Comparison of ENCODE assay signal across 29 cellular contexts in genomic region chr16:66610111-66610820, GRCh38. TPM values are rescaled to one million over a fixed set of nuclear protein-coding genes. Genes with fewer than 3 reads are reported as not detected.
DNase-seq lines count a peak whose midpoint lies in the region; ATAC-seq and TF ChIP-seq lines count a peak whose summit lies in the region.
"Had no signal": no experiment of that assay in that cellular context is flagged by ENCODE, and none has a peak within 500 bp of the region (broad histone marks: within the 10 kb centered on the region; RNA-seq: fewer than 3 reads in every experiment).

No MANE protein-coding gene starts in this region.

- H3K27me3 ChIP-seq in suprapubic skin = no peaks in the 10 kb centered on the region
- H3K27me3 ChIP-seq: brain microvascular endothelial cell, hepatocyte, ovary, Peyer's patch, SJCRH30, thyroid gland had no signal

- DNase-seq in stimulated activated naive CD8-positive, alpha-beta T cell treated with anti-CD3 and anti-CD28 coated beads, Interleukin-15, Interleukin-2, amounts not matched to agents 100 U/mL and 50 U/mL, for 24 hours = no peak
- DNase-seq in NCI-H524 treated with DMSO at 0.1 percent for 48 hours (lab: John Stamatoyannopoulos, UW) (peak; percentile 95), glutamatergic neuron (peak; percentile 60), COLO668 (lab: John Stamatoyannopoulos, UW; ENCODE audit: unreplicated experiment) (no peak), GM13976 (ENCODE audit: low spot score) (no peak), suprapubic skin (ENCODE audit: low spot score in 2 of 2) (no peak)
- DNase-seq: activated CD8-positive, alpha-beta memory T cell treated with anti-CD3 and anti-CD28 coated beads, Interleukin-2, amount 10 ng/mL, durations not matched to agents 7 days and 5 days; brain microvascular endothelial cell; DMS153; foreskin melanocyte; left lung; naive thymus-derived CD8-positive, alpha-beta T cell; NCI-H1417; ovary; Peyer's patch; SJCRH30; stimulated activated CD4-positive, alpha-beta T cell treated with anti-CD3 and anti-CD28 coated beads, Interleukin-4, amount 100 ng/mL, for 24 hours; stimulated activated naive CD4-positive, alpha-beta T cell treated with Interleukin-2 at 50 U/mL for 16 hours; T-helper 1 cell; thyroid gland had no signal

- no peak overlapping the region for H3K4me3 ChIP-seq in suprapubic skin
- H3K4me3 ChIP-seq: coronary artery, esophagus muscularis mucosa, hepatocyte, left lung, ovary, Peyer's patch, SJCRH30, thyroid gland had no signal

- no peak overlapping the region for H3K27ac ChIP-seq in suprapubic skin
- H3K27ac ChIP-seq: brain microvascular endothelial cell, C4-2B, coronary artery, hepatocyte, left lung, ovary, Peyer's patch, SJCRH30, thyroid gland had no signal

- peaks cover 57% of the 10 kb centered on the region for H3K36me3 ChIP-seq in suprapubic skin
- H3K36me3 ChIP-seq: ovary had no signal

- TF ChIP-seq POLR2A in suprapubic skin (IDR thresholded peaks at IDR 0.05) = no peak

- 84% methylated on average over 14 of the region's 14 CpGs for WGBS in suprapubic skin

- H3K27ac Mint-ChIP-seq in stimulated activated naive CD8-positive, alpha-beta T cell treated with anti-CD3 and anti-CD28 coated beads, Interleukin-15, Interleukin-2, amounts not matched to agents 100 ng/mL and 50 ng/mL, for 24 hours = peak overlapping the region; percentile 21
- H3K27ac Mint-ChIP-seq in glutamatergic neuron (ENCODE audit: unreplicated experiment) = peak overlapping the region; percentile 95
- H3K27ac Mint-ChIP-seq: activated CD8-positive, alpha-beta memory T cell treated with anti-CD3 and anti-CD28 coated beads, Interleukin-2, amount 10 ng/mL, durations not matched to agents 7 days and 5 days had no signal

- no peak for TF ChIP-seq EP300 in suprapubic skin (IDR thresholded peaks at IDR 0.05)

- H3K36me3 Mint-ChIP-seq in stimulated activated naive CD8-positive, alpha-beta T cell treated with anti-CD3 and anti-CD28 coated beads, Interleukin-15, Interleukin-2, amounts not matched to agents 100 ng/mL and 50 ng/mL, for 24 hours (ENCODE audit: low read depth) = peaks cover 25% of the 10 kb centered on the region
- no peaks in the 10 kb centered on the region for H3K36me3 Mint-ChIP-seq in glutamatergic neuron (ENCODE audit: unreplicated experiment)

- H3K4me1 ChIP-seq in suprapubic skin = peaks cover 30% of the 10 kb centered on the region

- no peaks in the 10 kb centered on the region for H3K27me3 Mint-ChIP-seq in stimulated activated naive CD8-positive, alpha-beta T cell treated with anti-CD3 and anti-CD28 coated beads, Interleukin-15, Interleukin-2, amounts not matched to agents 100 ng/mL and 50 ng/mL, for 24 hours
- H3K27me3 Mint-ChIP-seq in glutamatergic neuron (ENCODE audit: unreplicated experiment) = peaks cover 10% of the 10 kb centered on the region
- H3K27me3 Mint-ChIP-seq: activated CD8-positive, alpha-beta memory T cell treated with anti-CD3 and anti-CD28 coated beads, Interleukin-2, amount 10 ng/mL, durations not matched to agents 7 days and 5 days; naive thymus-derived CD8-positive, alpha-beta T cell had no signal

- no peaks in the 10 kb centered on the region for H3K9me3 ChIP-seq in suprapubic skin
- H3K9me3 ChIP-seq: esophagus muscularis mucosa, left lung, ovary, Peyer's patch, SJCRH30, thyroid gland had no signal

- in situ Hi-C loops in GM13976 (cut with MboI; ENCODE audit: low sequenced_read_pairs, unreplicated experiment) = no loop called here

- H3K4me3 Mint-ChIP-seq in stimulated activated naive CD8-positive, alpha-beta T cell treated with anti-CD3 and anti-CD28 coated beads, Interleukin-15, Interleukin-2, amounts not matched to agents 100 ng/mL and 50 ng/mL, for 24 hours = no peak overlapping the region
- peak overlapping the region; percentile 61 for H3K4me3 Mint-ChIP-seq in glutamatergic neuron (ENCODE audit: unreplicated experiment)
- H3K4me3 Mint-ChIP-seq: activated CD8-positive, alpha-beta memory T cell treated with anti-CD3 and anti-CD28 coated beads, Interleukin-2, amount 10 ng/mL, durations not matched to agents 7 days and 5 days; naive thymus-derived CD8-positive, alpha-beta T cell had no signal

- H3K9me3 Mint-ChIP-seq in stimulated activated naive CD8-positive, alpha-beta T cell treated with anti-CD3 and anti-CD28 coated beads, Interleukin-15, Interleukin-2, amounts not matched to agents 100 ng/mL and 50 ng/mL, for 24 hours = no peaks in the 10 kb centered on the region
- peaks cover 7% of the 10 kb centered on the region for H3K9me3 Mint-ChIP-seq in glutamatergic neuron (ENCODE audit: unreplicated experiment)
- H3K9me3 Mint-ChIP-seq: naive thymus-derived CD8-positive, alpha-beta T cell had no signal

- no peak for TF ChIP-seq CTCF in glutamatergic neuron (IDR thresholded peaks at IDR 0.05; ENCODE audit: partially characterized antibody, unreplicated experiment)
- no peak for TF ChIP-seq CTCF in GM13976 (IDR thresholded peaks at IDR 0.05; ENCODE audit: borderline replicate concordance, control extremely low read depth, extremely low read depth, insufficient read depth, missing control alignments)
- TF ChIP-seq CTCF in suprapubic skin (IDR thresholded peaks at IDR 0.05) = no peak

- ATAC-seq in stimulated activated naive CD8-positive, alpha-beta T cell treated with anti-CD3 and anti-CD28 coated beads, Interleukin-15, Interleukin-2, amounts not matched to agents 100 U/mL and 50 U/mL, for 24 hours = no peak
- ATAC-seq in HG02759 (IDR thresholded peaks at IDR 0.05; ENCODE audit: unreplicated experiment) = no peak
- ATAC-seq: activated CD4-positive, CD25-positive, alpha-beta regulatory T cell treated with anti-CD3 and anti-CD28 coated beads, Interleukin-2, amount 50 U/mL, for 24 hours; activated CD8-positive, alpha-beta memory T cell treated with anti-CD3 and anti-CD28 coated beads, Interleukin-2, amount 10 ng/mL, durations not matched to agents 7 days and 5 days; left lung; naive thymus-derived CD8-positive, alpha-beta T cell had no signal

- peaks cover 30% of the 10 kb centered on the region for H3K4me1 Mint-ChIP-seq in stimulated activated naive CD8-positive, alpha-beta T cell treated with anti-CD3 and anti-CD28 coated beads, Interleukin-15, Interleukin-2, amounts not matched to agents 100 ng/mL and 50 ng/mL, for 24 hours (ENCODE audit: low read depth)
- peaks cover 24% of the 10 kb centered on the region for H3K4me1 Mint-ChIP-seq in glutamatergic neuron (ENCODE audit: low read depth, unreplicated experiment)

RNA-seq across cellular contexts. Expression of gene CMTM3, which starts 5.8 kb away (rescaled TPM):
- total RNA-seq in glutamatergic neuron (ENCODE audit: unreplicated experiment) (45.8 TPM), suprapubic skin (10 to 100 TPM in 2 of 4 donors, 1 to 10 TPM in 2; 6.5 to 15.5 (median 9.2) TPM)

RNA-seq across cellular contexts. Expression of gene CMTM2, which starts 31.0 kb away (rescaled TPM):
- total RNA-seq in glutamatergic neuron (ENCODE audit: unreplicated experiment) (not detected), suprapubic skin (not detected)
- total RNA-seq: hepatocyte, M059J, NCI-H460, Peyer's patch had no signal

RNA-seq across cellular contexts. Expression of gene CMTM1, which starts 44.0 kb away (rescaled TPM):
- total RNA-seq in glutamatergic neuron (ENCODE audit: unreplicated experiment) = 5.0 TPM
- total RNA-seq in suprapubic skin = 1 to 10 TPM in 3 of 4 donors, under 1 TPM in 1; 0.97 to 1.6 (median 1.5) TPM

RNA-seq across cellular contexts. Expression of gene CKLF, which starts 57.9 kb away (rescaled TPM):
- 17.9 TPM for total RNA-seq in glutamatergic neuron (ENCODE audit: unreplicated experiment)
- total RNA-seq in suprapubic skin = 10 to 100 TPM; 15.4 to 33.7 (median 21.4) TPM

Comparison
In these comparisons a context has a peak if more than half of its experiments do, and no peak if none do; other contexts are left out.
1. DNase-seq: peak in NCI-H524 treated with DMSO at 0.1 percent for 48 hours (single experiment) and glutamatergic neuron (single experiment); none in stimulated activated naive CD8-positive, alpha-beta T cell treated with anti-CD3 and anti-CD28 coated beads, Interleukin-15, Interleukin-2, amounts not matched to agents 100 U/mL and 50 U/mL, for 24 hours (single experiment), COLO668 (single experiment), GM13976 (single experiment) and suprapubic skin (0 of 2).